Comparison of ENCODE assay signal across 24 cellular contexts in genomic region chr3:28765194-28765593, GRCh38.
DNase-seq lines count a peak whose midpoint lies in the region; ATAC-seq and TF ChIP-seq lines count a peak whose summit lies in the region.
"Had no signal": no experiment of that assay in that cellular context is flagged by ENCODE, and none has a peak within 500 bp of the region (broad histone marks: within the 10 kb centered on the region; RNA-seq: fewer than 3 reads in every experiment).

No MANE protein-coding gene starts in this region.

- H3K27ac Mint-ChIP-seq in WTC11 (no peak overlapping the region), endodermal cell (peak overlapping the region; percentile 39)
- H3K27ac Mint-ChIP-seq in activated T-cell treated with anti-CD3 and anti-CD28 coated beads, Interleukin-2, amount 50 U/mL, for 72 hours = no peak overlapping the region
- H3K27ac Mint-ChIP-seq: CD14-positive monocyte; CD4-positive, alpha-beta memory T cell; CD4-positive, CD25-positive, alpha-beta regulatory T cell; CD8-positive, alpha-beta memory T cell had no signal

- no peaks in the 10 kb centered on the region for H3K9me3 ChIP-seq in HUES48 (ENCODE audit: control insufficient read depth, insufficient read depth, low read length)
- peaks cover 10% of the 10 kb centered on the region for H3K9me3 ChIP-seq in endodermal cell (ENCODE audit: control insufficient read depth, low read length)
- peaks cover 0 to 12% (median 4%) of the 10 kb centered on the region in 4 donors for H3K9me3 ChIP-seq in stomach
- H3K9me3 ChIP-seq: BE2C, Caco-2 had no signal

- no peak for TF ChIP-seq CTCF in WTC11 (IDR thresholded peaks at IDR 0.05)
- TF ChIP-seq CTCF in endodermal cell (conservative IDR thresholded peaks at IDR 0.05) = no peak
- TF ChIP-seq CTCF in stomach (IDR thresholded peaks at IDR 0.05) = no peak

- H3K4ac ChIP-seq in mesendoderm (ENCODE audit: low read depth, low read length) = no peak overlapping the region

- peaks cover 20% of the 10 kb centered on the region for H3K9me3 Mint-ChIP-seq in WTC11
- peaks cover 9% of the 10 kb centered on the region for H3K9me3 Mint-ChIP-seq in endodermal cell
- peaks cover 5 to 9% of the 10 kb centered on the region in 2 donors for H3K9me3 Mint-ChIP-seq in activated T-cell treated with anti-CD3 and anti-CD28 coated beads, Interleukin-2, amount 50 U/mL, for 72 hours

- no peak overlapping the region for H2BK5ac ChIP-seq in mesendoderm (ENCODE audit: low read length)

- DNase-seq in WTC11 (ENCODE audit: low spot score) (no peak), endodermal cell (peak; percentile 62), mesendoderm (peak; percentile 88), stomach (no peak), DMS53 (lab: John Stamatoyannopoulos, UW) (no peak)
- no peak for DNase-seq in activated T-cell treated with anti-CD3 and anti-CD28 coated beads, Interleukin-2, amount 50 U/mL, for 72 hours
- DNase-seq: 8988T; ACHN; BE2C; C1 segment of cervical spinal cord; Caco-2; Calu3; CD4-positive, alpha-beta memory T cell; CD4-positive, CD25-positive, alpha-beta regulatory T cell; CD8-positive, alpha-beta memory T cell; DMS79; DND-41; EL; GDM1 had no signal

- H3K79me2 ChIP-seq in mesendoderm (ENCODE audit: control insufficient read depth, insufficient read depth, low read length) = no peaks in the 10 kb centered on the region

- H3K23ac ChIP-seq in mesendoderm (ENCODE audit: low read length) = no peak overlapping the region

- no peak overlapping the region for H2AK5ac ChIP-seq in mesendoderm (ENCODE audit: low read length)

- H3K9ac ChIP-seq in HUES48 (ENCODE audit: low read depth, low read length) (no peak overlapping the region), endodermal cell (ENCODE audit: extremely low read depth, low read length, poor library complexity, severe bottlenecking) (no peak overlapping the region), mesendoderm (ENCODE audit: low read length) (no peak overlapping the region)
- H3K9ac ChIP-seq: BLaER1 had no signal

- H3K36me3 ChIP-seq in HUES48 (ENCODE audit: control insufficient read depth, insufficient read depth, low read length) (no peaks in the 10 kb centered on the region), endodermal cell (ENCODE audit: control insufficient read depth, insufficient read depth, low read length) (no peaks in the 10 kb centered on the region), mesendoderm (ENCODE audit: control insufficient read depth, insufficient read depth, low read length) (no peaks in the 10 kb centered on the region), stomach (no peaks in the 10 kb centered on the region)
- H3K36me3 ChIP-seq: BE2C, BLaER1 had no signal

- H3K18ac ChIP-seq in mesendoderm (ENCODE audit: low read length) = no peak overlapping the region

- no peak overlapping the region for H3K4me3 ChIP-seq in HUES48 (ENCODE audit: low read depth, low read length)
- H3K4me3 ChIP-seq in endodermal cell (ENCODE audit: low read length) = no peak overlapping the region
- no peak overlapping the region for H3K4me3 ChIP-seq in mesendoderm (ENCODE audit: low read length)
- H3K4me3 ChIP-seq in stomach = no peak overlapping the region
- H3K4me3 ChIP-seq: BLaER1, GM12878 had no signal

- no peak overlapping the region for H2BK120ac ChIP-seq in mesendoderm (ENCODE audit: low read depth, low read length)

- TF ChIP-seq EP300 in stomach (IDR thresholded peaks at IDR 0.05) = no peak

- H3K4me2 ChIP-seq in mesendoderm (ENCODE audit: low read length) = no peak overlapping the region
- H3K4me2 ChIP-seq: BLaER1 had no signal

- no peak overlapping the region for H3K56ac ChIP-seq in mesendoderm (ENCODE audit: low read length)

- H4K8ac ChIP-seq in mesendoderm (ENCODE audit: low read depth, low read length) = no peak overlapping the region

- H3K27me3 ChIP-seq in HUES48 (ENCODE audit: control insufficient read depth, insufficient read depth, low read length) (no peaks in the 10 kb centered on the region), endodermal cell (ENCODE audit: control insufficient read depth, insufficient read depth, low read length, poor library complexity, severe bottlenecking) (no peaks in the 10 kb centered on the region), mesendoderm (ENCODE audit: insufficient read depth, low read length, poor library complexity) (no peaks in the 10 kb centered on the region), stomach (no peaks in the 10 kb centered on the region)
- H3K27me3 ChIP-seq: BE2C, BLaER1 had no signal

- H3K27ac ChIP-seq in HUES48 (ENCODE audit: low read depth, low read length) (peak overlapping the region; percentile 54), endodermal cell (ENCODE audit: low read depth, low read length) (no peak overlapping the region), mesendoderm (ENCODE audit: low read depth, low read length) (no peak overlapping the region), stomach (no peak overlapping the region)
- H3K27ac ChIP-seq: BLaER1 had no signal

- H3K36me3 Mint-ChIP-seq in WTC11 (peaks cover 9% of the 10 kb centered on the region), endodermal cell (ENCODE audit: low read depth) (no peaks in the 10 kb centered on the region)
- peaks cover 0 to 1% of the 10 kb centered on the region in 2 donors for H3K36me3 Mint-ChIP-seq in activated T-cell treated with anti-CD3 and anti-CD28 coated beads, Interleukin-2, amount 50 U/mL, for 72 hours (ENCODE audit: insufficient read depth in 2 of 2)
- H3K36me3 Mint-ChIP-seq: CD14-positive monocyte; CD4-positive, alpha-beta memory T cell; CD4-positive, CD25-positive, alpha-beta regulatory T cell; CD8-positive, alpha-beta memory T cell had no signal

- H3K4me3 Mint-ChIP-seq in WTC11 (no peak overlapping the region), endodermal cell (no peak overlapping the region)
- H3K4me3 Mint-ChIP-seq in activated T-cell treated with anti-CD3 and anti-CD28 coated beads, Interleukin-2, amount 50 U/mL, for 72 hours = no peak overlapping the region
- H3K4me3 Mint-ChIP-seq: CD14-positive monocyte; CD4-positive, alpha-beta memory T cell; CD4-positive, CD25-positive, alpha-beta regulatory T cell; CD8-positive, alpha-beta memory T cell had no signal

- H3K4me1 ChIP-seq in HUES48 (ENCODE audit: control insufficient read depth, insufficient read depth, low read length) (peaks cover 14% of the 10 kb centered on the region), endodermal cell (ENCODE audit: control insufficient read depth, insufficient read depth, low read length) (no peaks in the 10 kb centered on the region), mesendoderm (ENCODE audit: control insufficient read depth, low read depth, low read length) (no peaks in the 10 kb centered on the region), stomach (peaks cover 0 to 9% (median 4%) of the 10 kb centered on the region in 4 donors)
- H3K4me1 ChIP-seq: BE2C, BLaER1, Caco-2 had no signal

- peaks cover 22% of the 10 kb centered on the region for H3K4me1 Mint-ChIP-seq in WTC11
- peaks cover 7% of the 10 kb centered on the region for H3K4me1 Mint-ChIP-seq in endodermal cell
- no peaks in the 10 kb centered on the region for H3K4me1 Mint-ChIP-seq in activated T-cell treated with anti-CD3 and anti-CD28 coated beads, Interleukin-2, amount 50 U/mL, for 72 hours (ENCODE audit: low read depth)
- H3K4me1 Mint-ChIP-seq: CD14-positive monocyte; CD4-positive, alpha-beta memory T cell; CD4-positive, CD25-positive, alpha-beta regulatory T cell; CD8-positive, alpha-beta memory T cell had no signal

- TF ChIP-seq POLR2A in stomach (IDR thresholded peaks at IDR 0.05) = no peak

- no peak overlapping the region for H2BK15ac ChIP-seq in mesendoderm (replicated peaks; ENCODE audit: low read depth)

- ATAC-seq in WTC11 (peak; percentile 63), GM18519 (IDR thresholded peaks at IDR 0.05; ENCODE audit: low FRiP score, unreplicated experiment) (no peak)
- ATAC-seq in activated T-cell treated with anti-CD3 and anti-CD28 coated beads, Interleukin-2, amount 50 U/mL, for 72 hours (replicated peaks in 1 of 2) = no peak
- ATAC-seq: GM12878 had no signal

- H3K79me1 ChIP-seq in mesendoderm (ENCODE audit: low read length) = no peaks in the 10 kb centered on the region

- no peaks in the 10 kb centered on the region for H3K27me3 Mint-ChIP-seq in WTC11 (ENCODE audit: low read depth)
- H3K27me3 Mint-ChIP-seq in endodermal cell (ENCODE audit: insufficient read depth) = no peaks in the 10 kb centered on the region
- H3K27me3 Mint-ChIP-seq in activated T-cell treated with anti-CD3 and anti-CD28 coated beads, Interleukin-2, amount 50 U/mL, for 72 hours (ENCODE audit: low read depth) = no peaks in the 10 kb centered on the region
- H3K27me3 Mint-ChIP-seq: CD4-positive, alpha-beta memory T cell; CD4-positive, CD25-positive, alpha-beta regulatory T cell had no signal

- POLR2A ChIA-PET in WTC11 (lab: Charles Lee) = no interaction called here

- intact Hi-C loops in stomach (cut with DNase I; ENCODE audit: low total_unique reads) = no loop called here

- H4K5ac ChIP-seq in mesendoderm (ENCODE audit: low read length) = no peak overlapping the region

- CTCF ChIA-PET in WTC11 (lab: Charles Lee) = no interaction called here

- WGBS in endodermal cell (ENCODE audit: insufficient coverage in 1 of 2, insufficient read length in 1 of 2), 2 experiments = 55 to 60% methylated on average over 1 of the region's 1 CpG
- WGBS in mesendoderm (ENCODE audit: extremely low coverage, insufficient coverage, low lambda C conversion rate) = no CpG with 5 or more reads among the region's 1 CpG
- WGBS in stomach, 5 donors = 78 to 84% (median 80%) methylated on average over 1 of the region's 1 CpG

TF ChIP-seq in WTC11, 78 proteins besides CTCF, POLR2A, EP300 and RAD21:
- TF ChIP-seq MXD4 (CRISPR knock-in tag; IDR thresholded peaks at IDR 0.05; ENCODE audit: borderline replicate concordance) = no peak
- TF ChIP-seq ESRRA (CRISPR knock-in tag; IDR thresholded peaks at IDR 0.05; ENCODE audit: borderline replicate concordance) = no peak
- TF ChIP-seq ATF3 (CRISPR knock-in tag; conservative IDR thresholded peaks at IDR 0.05) = no peak
- TF ChIP-seq JAZF1 (CRISPR knock-in tag; IDR thresholded peaks at IDR 0.05) = no peak
- TF ChIP-seq ZNF317 (CRISPR knock-in tag; IDR thresholded peaks at IDR 0.05; ENCODE audit: borderline replicate concordance, low read depth) = no peak

Comparison
In these comparisons a context has a peak if more than half of its experiments do, and no peak if none do; other contexts are left out.
1. DNase-seq: peak in endodermal cell (single experiment) and mesendoderm (single experiment); none in WTC11 (single experiment), stomach (single experiment), DMS53 (single experiment) and activated T-cell treated with anti-CD3 and anti-CD28 coated beads, Interleukin-2, amount 50 U/mL, for 72 hours (0 of 2).